Comparison of ENCODE assay signal across 17 cellular contexts in the genomic region with DNA sequence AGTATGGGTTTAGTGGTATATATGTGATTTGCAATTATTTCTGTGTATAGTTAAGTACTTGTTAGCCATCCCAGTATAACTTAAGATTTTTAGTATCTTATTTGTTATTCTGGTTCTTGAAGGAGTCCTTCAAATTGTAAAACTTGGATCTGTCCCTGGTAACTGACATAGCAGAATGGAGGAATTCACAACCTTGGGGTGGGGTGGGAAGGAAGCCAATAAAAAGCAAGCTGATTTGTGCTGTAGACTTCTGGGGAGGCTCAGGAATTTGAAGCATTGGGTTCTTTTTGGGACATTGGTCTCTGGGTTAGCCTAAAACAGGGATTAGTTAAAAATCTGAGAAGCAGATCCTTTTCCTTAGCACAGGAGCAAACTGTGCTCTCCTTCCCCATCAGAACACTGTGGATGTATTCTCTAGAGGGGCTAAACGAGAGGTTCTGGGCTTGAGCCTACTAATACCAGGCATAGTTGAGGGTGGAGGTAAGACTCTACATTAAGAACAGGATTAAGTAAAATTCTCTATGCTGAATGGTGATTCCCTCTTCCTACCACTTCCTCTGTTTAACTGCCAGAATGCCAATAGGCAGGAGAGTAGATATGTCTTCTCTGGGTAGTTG. TPM values are rescaled to one million over a fixed set of nuclear protein-coding genes. Genes with fewer than 3 reads are reported as not detected.
DNase-seq lines count a peak whose midpoint lies in the region; TF ChIP-seq lines count a peak whose summit lies in the region.
"Had no signal": no experiment of that assay in that cellular context is flagged by ENCODE, and none has a peak within 500 bp of the region (broad histone marks: within the 10 kb centered on the region; RNA-seq: fewer than 3 reads in every experiment).

No MANE protein-coding gene starts in this region.

- H3K36me3 Mint-ChIP-seq in neural progenitor cell = peaks cover 56% of the 10 kb centered on the region

- H3K4me2 ChIP-seq in neural progenitor cell = no peak overlapping the region

- no peak overlapping the region for H3K9ac ChIP-seq in neural progenitor cell

- H3K4me3 Mint-ChIP-seq in neural progenitor cell = no peak overlapping the region
- H3K4me3 Mint-ChIP-seq: B cell, T-helper 17 cell had no signal

- no peak overlapping the region for H3K27ac Mint-ChIP-seq in neural progenitor cell
- H3K27ac Mint-ChIP-seq: B cell, T-helper 17 cell had no signal

- H2AFZ ChIP-seq in neural progenitor cell (replicated peaks) = no peak overlapping the region

- H3F3A ChIP-seq in neural progenitor cell (ENCODE audit: low read depth) = no peaks in the 10 kb centered on the region

- H3K79me2 ChIP-seq in neural progenitor cell (ENCODE audit: low read depth) = no peaks in the 10 kb centered on the region

- peaks cover 28% of the 10 kb centered on the region for H3K36me3 ChIP-seq in neural progenitor cell
- H3K36me3 ChIP-seq in tibial nerve = peaks cover 0 to 88% (median 6%) of the 10 kb centered on the region in 3 donors

- DNase-seq in AG10803 (ENCODE audit: low read depth) (peak; percentile 56), LHCN-M2 (ENCODE audit: low read depth) (peak; percentile 8), choroid plexus epithelial cell (ENCODE audit: low read depth) (peak; percentile 69), neural progenitor cell (ENCODE audit: low spot score) (no peak), GM19240 (ENCODE audit: insufficient read length, low spot score) (no peak), tibial nerve (ENCODE audit: low spot score in 2 of 2) (no peak), HEK293T (ENCODE audit: extremely low spot score) (no peak)
- DNase-seq in activated CD4-positive, alpha-beta T cell treated with anti-CD3 and anti-CD28 coated beads for 4 hours = no peak
- DNase-seq: activated CD4-positive, CD25-positive, alpha-beta regulatory T cell; head of caudate nucleus; MG63; NCI-H2107; NCI-H774; T-helper 17 cell had no signal

- H3K4me1 ChIP-seq in neural progenitor cell (no peaks in the 10 kb centered on the region), tibial nerve (peaks cover 0 to 8% (median 4%) of the 10 kb centered on the region in 4 donors)
- H3K4me1 ChIP-seq: thyroid gland had no signal

- TF ChIP-seq POLR2A in tibial nerve (IDR thresholded peaks at IDR 0.05) = no peak

- CTCF ChIA-PET in HEK293T (lab: Yijun Ruan, JAX) = no interaction called here

- POLR2A ChIA-PET in HEK293T (lab: Yijun Ruan, JAX) = no interaction called here

- H3K4me1 Mint-ChIP-seq in neural progenitor cell = no peaks in the 10 kb centered on the region

- H4K20me1 ChIP-seq in neural progenitor cell (ENCODE audit: low read depth) = no peaks in the 10 kb centered on the region

- no peak for TF ChIP-seq CTCF in AG10803 (conservative IDR thresholded peaks at IDR 0.05; ENCODE audit: low read length)
- no peak for TF ChIP-seq CTCF in choroid plexus epithelial cell (conservative IDR thresholded peaks at IDR 0.05; ENCODE audit: low read depth, low read length)
- TF ChIP-seq CTCF in neural progenitor cell (IDR thresholded peaks at IDR 0.05) = no peak
- TF ChIP-seq CTCF in tibial nerve (IDR thresholded peaks at IDR 0.05) = no peak

- H3K4me3 ChIP-seq in AG10803 (ENCODE audit: low read length) = no peak overlapping the region
- H3K4me3 ChIP-seq in choroid plexus epithelial cell (ENCODE audit: low read depth, low read length) = no peak overlapping the region
- H3K4me3 ChIP-seq in neural progenitor cell = no peak overlapping the region
- no peak overlapping the region for H3K4me3 ChIP-seq in tibial nerve
- H3K4me3 ChIP-seq: MG63, thyroid gland had no signal

- H3K9me3 ChIP-seq in neural progenitor cell (ENCODE audit: low read depth) = no peaks in the 10 kb centered on the region
- H3K9me3 ChIP-seq in tibial nerve = no peaks in the 10 kb centered on the region
- H3K9me3 ChIP-seq: MG63, thyroid gland had no signal

- no peaks in the 10 kb centered on the region for H3K27me3 Mint-ChIP-seq in neural progenitor cell (ENCODE audit: insufficient read depth, low read depth)
- H3K27me3 Mint-ChIP-seq: B cell, T-helper 17 cell had no signal

- no peaks in the 10 kb centered on the region for H3K9me3 Mint-ChIP-seq in neural progenitor cell
- H3K9me3 Mint-ChIP-seq: activated naive CD4-positive, alpha-beta T cell treated with anti-CD3 and anti-CD28 coated beads, Interleukin-2, amount 50 U/mL, for 72 hours had no signal

- WGBS in tibial nerve, 2 donors = 20 to 63% methylated on average over 1 of the region's 1 CpG

- H3K27ac ChIP-seq in neural progenitor cell (peak overlapping the region; percentile 37), tibial nerve (peak overlapping the region in 1 of 4 donors; percentile 48)
- H3K27ac ChIP-seq: thyroid gland had no signal

- TF ChIP-seq EP300 in tibial nerve (IDR thresholded peaks at IDR 0.05) = no peak

- H3K27me3 ChIP-seq in neural progenitor cell (no peaks in the 10 kb centered on the region), tibial nerve (no peaks in the 10 kb centered on the region)
- H3K27me3 ChIP-seq: MG63, thyroid gland had no signal

TF ChIP-seq in HEK293T, 16 proteins besides CTCF, POLR2A, EP300 and RAD21:
- TF ChIP-seq ZNF384 (IDR thresholded peaks at IDR 0.05) (no peak), HDGF (IDR thresholded peaks at IDR 0.05; ENCODE audit: borderline replicate concordance) (no peak), SP1 (IDR thresholded peaks at IDR 0.05) (no peak), CTBP1 (IDR thresholded peaks at IDR 0.05; ENCODE audit: borderline replicate concordance) (no peak), L3MBTL2 (conservative IDR thresholded peaks at IDR 0.05) (no peak), TARDBP (IDR thresholded peaks at IDR 0.05) (no peak), BHLHE40 (IDR thresholded peaks at IDR 0.05; ENCODE audit: borderline replicate concordance) (no peak), SUZ12 (IDR thresholded peaks at IDR 0.05) (no peak), ARNT (IDR thresholded peaks at IDR 0.05) (no peak), LEF1 (IDR thresholded peaks at IDR 0.05; ENCODE audit: borderline replicate concordance) (no peak)
- TF ChIP-seq, protein P1, sequence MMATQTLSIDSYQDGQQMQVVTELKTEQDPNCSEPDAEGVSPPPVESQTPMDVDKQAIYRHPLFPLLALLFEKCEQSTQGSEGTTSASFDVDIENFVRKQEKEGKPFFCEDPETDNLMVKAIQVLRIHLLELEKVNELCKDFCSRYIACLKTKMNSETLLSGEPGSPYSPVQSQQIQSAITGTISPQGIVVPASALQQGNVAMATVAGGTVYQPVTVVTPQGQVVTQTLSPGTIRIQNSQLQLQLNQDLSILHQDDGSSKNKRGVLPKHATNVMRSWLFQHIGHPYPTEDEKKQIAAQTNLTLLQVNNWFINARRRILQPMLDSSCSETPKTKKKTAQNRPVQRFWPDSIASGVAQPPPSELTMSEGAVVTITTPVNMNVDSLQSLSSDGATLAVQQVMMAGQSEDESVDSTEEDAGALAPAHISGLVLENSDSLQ (IDR thresholded peaks at IDR 0.05) = no peak

RNA-seq across cellular contexts. Expression of a gene that starts 42.2 kb away (rescaled TPM):
- total RNA-seq in LHCN-M2 (2014; rRNA removed) (73.2 and 84.3 TPM in 2 replicates), neural progenitor cell (ENCODE audit: low replicate concordance) (156 and 279 TPM in 2 replicates), tibial nerve (10 to 100 TPM; 21.8 to 42.2 (median 32.8) TPM)
- 39.8 TPM for polyA plus RNA-seq in LHCN-M2 (2012)

RNA-seq across cellular contexts. Expression of a gene that starts 58.5 kb away (rescaled TPM):
- total RNA-seq in LHCN-M2 (2014; rRNA removed) (28.2 and 30.5 TPM in 2 replicates), neural progenitor cell (ENCODE audit: low replicate concordance) (21.8 and 27.4 TPM in 2 replicates), tibial nerve (10 to 100 TPM; 26.4 to 30.6 (median 29.6) TPM)
- polyA plus RNA-seq in LHCN-M2 (2012) = 9.6 TPM

Comparison
In these comparisons a context has a peak if more than half of its experiments do, and no peak if none do; other contexts are left out.
1. DNase-seq: peak in AG10803 (single experiment), LHCN-M2 (single experiment) and choroid plexus epithelial cell (single experiment); none in neural progenitor cell (single experiment), GM19240 (single experiment), tibial nerve (0 of 2), HEK293T (single experiment) and activated CD4-positive, alpha-beta T cell treated with anti-CD3 and anti-CD28 coated beads for 4 hours (0 of 2).